7 cellular contexts compared by ENCODE assay signal in the genomic region with DNA sequence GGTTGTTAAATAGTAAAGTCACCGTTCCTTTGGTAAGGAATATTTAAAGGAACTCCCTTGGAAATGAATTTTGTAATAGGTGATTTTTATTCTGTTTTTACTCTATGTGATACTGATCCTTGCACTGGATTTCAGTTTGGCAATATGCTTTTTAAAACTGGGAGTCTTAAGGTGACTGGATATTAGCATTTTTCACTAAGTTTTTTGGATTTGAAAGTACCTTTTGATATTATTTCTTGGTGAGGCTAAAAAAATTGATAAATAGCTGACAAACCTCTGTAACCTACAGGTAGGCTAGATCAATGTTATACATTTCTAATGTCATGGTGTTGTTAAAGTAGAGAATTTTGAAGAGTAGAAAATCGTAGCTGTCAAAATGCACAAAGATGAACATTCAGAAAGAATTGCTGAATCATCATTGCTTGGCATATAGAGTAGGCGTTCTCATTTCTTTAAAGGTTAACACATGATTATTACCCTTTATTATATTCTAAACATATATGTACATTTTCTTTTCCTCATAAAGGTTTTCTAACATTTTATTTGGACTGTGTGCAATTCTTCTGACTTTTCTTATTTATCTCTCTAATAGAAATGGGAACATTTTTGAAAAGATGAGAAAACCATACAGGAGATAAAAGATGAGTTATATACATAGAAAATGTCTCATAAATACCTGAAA. TPM values are rescaled to one million over a fixed set of nuclear protein-coding genes. Genes with fewer than 3 reads are reported as not detected.
A peak's percentile ranks its signal among the peaks of the same experiment; 100 is the strongest.
DNase-seq lines count a peak whose midpoint lies in the region; ATAC-seq and TF ChIP-seq lines count a peak whose summit lies in the region.

No MANE protein-coding gene starts in this region.

- no peaks in the 10 kb centered on the region for H3K9me3 ChIP-seq in GM23248 (ENCODE audit: low read depth)
- no peaks in the 10 kb centered on the region for H3K9me3 ChIP-seq in gastrocnemius medialis

- in situ Hi-C loops in GM23248 (cut with MboI) (no loop called here), gastrocnemius medialis (cut with MboI; ENCODE audit: low sequenced_read_pairs in 4 of 4) (no loop called here)

- H3K4me3 ChIP-seq in GM23248 (peak overlapping the region; percentile 95), gastrocnemius medialis (peak overlapping the region; percentile 65 to 81 (median 70))

- TF ChIP-seq CTCF in gastrocnemius medialis (IDR thresholded peaks at IDR 0.05 in 4 of 5, conservative IDR thresholded peaks at IDR 0.05 in 1 of 5), result no peak

- H3K36me3 ChIP-seq in GM23248 (ENCODE audit: low read depth), result 0 out of 2 replicates have a peak, but pooled peaks cover 8% of the 10 kb centered on the region
- H3K36me3 ChIP-seq in gastrocnemius medialis, result no peaks in the 10 kb centered on the region

- H3K79me2 ChIP-seq in GM23248 (ENCODE audit: insufficient read depth), result peaks cover 93% of the 10 kb centered on the region

- H3K27ac ChIP-seq in GM23248 (peak overlapping the region; percentile 91), gastrocnemius medialis (peak overlapping the region; percentile 83 to 97 (median 91))

- DNase-seq in GM23248, result peak; percentile 49
- DNase-seq in SHP77 (lab: John Stamatoyannopoulos, UW), result peak; percentile 5 to 22
- peak; percentile 67 to 78 for DNase-seq in erythroblast (lab: John Stamatoyannopoulos, UW)
- no peak for DNase-seq in gastrocnemius medialis
- DNase-seq in dermis blood vessel endothelial cell, result no peak
- no peak for DNase-seq in left lobe of liver (ENCODE audit: low spot score)

- no peaks in the 10 kb centered on the region for H3K9me2 ChIP-seq in GM23248 (ENCODE audit: insufficient read depth)

- WGBS in GM23248 (ENCODE audit: low coverage in 1 of 2, low lambda C conversion rate in 2 of 2, missing lambda C conversion rate in 2 of 2), 2 experiments, result 37 to 38% methylated on average over 3 of the region's 3 CpGs

- peak overlapping the region; percentile 96 for H3K9ac ChIP-seq in GM23248

- peak overlapping the region; percentile 54; the same call in 1 of the 2 replicates for H2AFZ ChIP-seq in GM23248

- H3K4me1 ChIP-seq in GM23248 (ENCODE audit: insufficient read depth), result peaks cover 26% of the 10 kb centered on the region
- H3K4me1 ChIP-seq in gastrocnemius medialis, result peaks cover 12 to 27% of the 10 kb centered on the region in 2 donors

- no peak for TF ChIP-seq POLR2A in erythroblast (IDR thresholded peaks at IDR 0.05; ENCODE audit: low read length)
- no peak for TF ChIP-seq POLR2A in gastrocnemius medialis (IDR thresholded peaks at IDR 0.05)

- intact Hi-C loops in gastrocnemius medialis (cut with DNase I; ENCODE audit: low total_unique reads), result no loop called here

- H3F3A ChIP-seq in GM23248 (ENCODE audit: insufficient read depth), result peaks cover 66% of the 10 kb centered on the region

- no peak for ATAC-seq in gastrocnemius medialis
- ATAC-seq in GM21717 (IDR thresholded peaks at IDR 0.05; ENCODE audit: unreplicated experiment), result no peak
- no peak for ATAC-seq in left lobe of liver

- H4K20me1 ChIP-seq in GM23248 (ENCODE audit: insufficient read depth), result 0 out of 2 replicates have a peak, but pooled peaks cover 8% of the 10 kb centered on the region

- H3K4me2 ChIP-seq in GM23248 (ENCODE audit: unreplicated experiment), result peak overlapping the region; percentile 97

- H3K27me3 ChIP-seq in GM23248 (replicated peaks; ENCODE audit: insufficient read depth) (no peaks in the 10 kb centered on the region), gastrocnemius medialis (no peaks in the 10 kb centered on the region)

RNA-seq across cellular contexts. Expression of a gene that starts 1.5 kb away (rescaled TPM):
- 125 and 133 TPM in 2 replicates for total RNA-seq in GM23248 (2014; rRNA removed; shearing (Covaris generic))
- 147 and 151 TPM in 2 replicates for polyA plus RNA-seq in GM23248 (2016; fragmentation: Nextera tagmentation; extraction: Ambion mirVana)
- total RNA-seq in gastrocnemius medialis, result 10 to 100 TPM; 35.6 to 84.9 (median 45.3) TPM
- 330 and 360 TPM in 2 replicates for total RNA-seq in dermis blood vessel endothelial cell
- 7.3 TPM for total RNA-seq in left lobe of liver

RNA-seq across cellular contexts. Expression of a gene that starts 24.3 kb away (rescaled TPM):
- total RNA-seq in GM23248 (2014; rRNA removed; shearing (Covaris generic)), result 59.1 and 69.9 TPM in 2 replicates
- 48.4 and 52.2 TPM in 2 replicates for polyA plus RNA-seq in GM23248 (2016; fragmentation: Nextera tagmentation; extraction: Ambion mirVana)
- total RNA-seq in gastrocnemius medialis, result 10 to 100 TPM; 25.6 to 64.3 (median 47.8) TPM
- total RNA-seq in dermis blood vessel endothelial cell, result 106 and 151 TPM in 2 replicates
- total RNA-seq in left lobe of liver, result 23.2 TPM

RNA-seq across cellular contexts. Expression of a gene that starts 42.6 kb away (rescaled TPM):
- total RNA-seq in GM23248 (2014; rRNA removed; shearing (Covaris generic)), result 0.32 and 0.51 TPM in 2 replicates
- polyA plus RNA-seq in GM23248 (2016; fragmentation: Nextera tagmentation; extraction: Ambion mirVana), result 0.68 and 0.75 TPM in 2 replicates
- total RNA-seq in gastrocnemius medialis (1 to 10 TPM in 3 of 4 donors, under 1 TPM in 1; 0.67 to 1.5 (median 1.3) TPM), dermis blood vessel endothelial cell (55.5 and 69.1 TPM in 2 replicates), left lobe of liver (9.0 TPM)

Comparison
In these comparisons a context has a peak if more than half of its experiments do, and no peak if none do; other contexts are left out.
1. DNase-seq: peak in GM23248 (single experiment), SHP77 (2 of 2) and erythroblast (2 of 2); none in gastrocnemius medialis (0 of 2), dermis blood vessel endothelial cell (single experiment) and left lobe of liver (single experiment).